Comparison of ENCODE assay signal across 19 cellular contexts in the genomic region with DNA sequence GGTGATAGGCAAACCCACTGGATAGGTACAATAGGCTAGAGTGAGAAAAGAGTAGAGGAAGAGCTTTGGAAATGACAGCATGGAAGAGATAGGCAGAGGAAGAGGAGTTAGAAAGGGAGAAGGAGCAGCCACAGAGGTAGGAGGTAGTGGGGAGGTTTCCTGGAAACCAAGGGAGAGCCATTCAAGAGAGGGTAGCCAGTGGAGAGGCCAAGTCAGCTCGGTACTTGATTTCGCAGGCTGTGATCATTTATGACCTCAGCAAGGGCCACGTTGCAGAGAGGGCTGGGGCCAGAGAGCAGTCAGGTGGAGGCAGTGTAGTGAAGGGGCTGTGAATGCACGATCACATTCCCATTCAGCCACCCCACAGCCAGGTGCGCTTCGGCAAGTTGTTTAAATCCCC.
DNase-seq lines count a peak whose midpoint lies in the region; ATAC-seq and TF ChIP-seq lines count a peak whose summit lies in the region.
"Had no signal": no experiment of that assay in that cellular context is flagged by ENCODE, and none has a peak within 500 bp of the region (broad histone marks: within the 10 kb centered on the region; RNA-seq: fewer than 3 reads in every experiment).

No MANE protein-coding gene starts in this region.

- peaks cover 66% of the 10 kb centered on the region for H3K4me1 Mint-ChIP-seq in activated CD8-positive, alpha-beta T cell treated with anti-CD3 and anti-CD28 coated beads for 36 hours (ENCODE audit: low read depth)

- H2BK15ac ChIP-seq in mesendoderm (replicated peaks; ENCODE audit: low read depth), result no peak overlapping the region

- H3K4me3 ChIP-seq in mesendoderm (ENCODE audit: low read length) (no peak overlapping the region), tibial artery (no peak overlapping the region), Peyer's patch (no peak overlapping the region)
- H3K4me3 ChIP-seq: SK-N-MC, vagina had no signal

- H3K79me1 ChIP-seq in mesendoderm (ENCODE audit: low read length), result peaks cover 3% of the 10 kb centered on the region

- peak in 1 of 2 donors; percentile 15 for ATAC-seq in activated naive CD4-positive, alpha-beta T cell treated with anti-CD3 and anti-CD28 coated beads, Interleukin-2, amount 50 U/mL, for 72 hours
- peak; percentile 13 for ATAC-seq in activated CD8-positive, alpha-beta T cell treated with anti-CD3 and anti-CD28 coated beads for 36 hours
- ATAC-seq: PC-3 had no signal

- H3K36me3 ChIP-seq in mesendoderm (ENCODE audit: control insufficient read depth, insufficient read depth, low read length) (no peaks in the 10 kb centered on the region), tibial artery (no peaks in the 10 kb centered on the region), Peyer's patch (no peaks in the 10 kb centered on the region)
- H3K36me3 ChIP-seq: brain microvascular endothelial cell, vagina had no signal

- H3K27me3 ChIP-seq in mesendoderm (ENCODE audit: insufficient read depth, low read length, poor library complexity), result no peaks in the 10 kb centered on the region
- H3K27me3 ChIP-seq in tibial artery, result no peaks in the 10 kb centered on the region
- no peaks in the 10 kb centered on the region for H3K27me3 ChIP-seq in Peyer's patch
- H3K27me3 ChIP-seq: brain microvascular endothelial cell, vagina had no signal

- no peak overlapping the region for H2AK5ac ChIP-seq in mesendoderm (ENCODE audit: low read length)

- DNase-seq in activated naive CD4-positive, alpha-beta T cell treated with anti-CD3 and anti-CD28 coated beads, Interleukin-2, amount 50 U/mL, for 72 hours (ENCODE audit: low spot score in 2 of 2), result no peak
- DNase-seq in activated naive CD4-positive, alpha-beta T cell treated with anti-CD3 and anti-CD28 coated beads, Interleukin-2, amount 50 U/mL, for 16 hours, result no peak
- no peak for DNase-seq in activated CD8-positive, alpha-beta T cell treated with anti-CD3 and anti-CD28 coated beads for 36 hours
- DNase-seq in mesendoderm (no peak), tibial artery (no peak), DMS 273 (lab: John Stamatoyannopoulos, UW; ENCODE audit: unreplicated experiment) (no peak), Peyer's patch (no peak), ecto neural progenitor cell (ENCODE audit: low spot score) (no peak)
- DNase-seq: activated effector memory CD4-positive, alpha-beta T cell treated with Interleukin-2 at 50 U/mL for 16 hours; hypothalamus; NCI-H187 treated with DMSO at 0.1 percent for 48 hours; NCI-H510A treated with DMSO at 0.1 percent for 48 hours; posterior cingulate gyrus; stimulated activated naive CD4-positive, alpha-beta T cell had no signal

- H3K79me2 ChIP-seq in mesendoderm (ENCODE audit: control insufficient read depth, insufficient read depth, low read length), result peaks cover 2% of the 10 kb centered on the region

- H4K5ac ChIP-seq in mesendoderm (ENCODE audit: low read length), result no peak overlapping the region

- no peak overlapping the region for H3K4me2 ChIP-seq in mesendoderm (ENCODE audit: low read length)

- CTCF ChIA-PET in activated CD8-positive, alpha-beta T cell treated with anti-CD3 and anti-CD28 coated beads for 36 hours (lab: Charles Lee), result interaction anchor here (0.7 to 3.6 kb wide), 11 partner anchors 11 to 109 kb away, joined by 3 to 26 read pairs (median 6); no protein-coding TSS in a partner anchor

- no peak for TF ChIP-seq POLR2A in Peyer's patch (IDR thresholded peaks at IDR 0.05)

- no peaks in the 10 kb centered on the region for H3K27me3 Mint-ChIP-seq in activated CD8-positive, alpha-beta T cell treated with anti-CD3 and anti-CD28 coated beads for 36 hours
- H3K27me3 Mint-ChIP-seq: activated CD4-positive, alpha-beta memory T cell treated with anti-CD3 and anti-CD28 coated beads for 36 hours had no signal

- H3K4me1 ChIP-seq in mesendoderm (ENCODE audit: control insufficient read depth, low read depth, low read length) (no peaks in the 10 kb centered on the region), tibial artery (peaks cover 0 to 96% (median 43%) of the 10 kb centered on the region in 4 donors), Peyer's patch (no peaks in the 10 kb centered on the region)

- H3K36me3 Mint-ChIP-seq in activated naive CD4-positive, alpha-beta T cell treated with anti-CD3 and anti-CD28 coated beads, Interleukin-2, amount 50 U/mL, for 72 hours, result peaks cover 10% of the 10 kb centered on the region in 2 donors
- H3K36me3 Mint-ChIP-seq in activated CD8-positive, alpha-beta T cell treated with anti-CD3 and anti-CD28 coated beads for 36 hours (ENCODE audit: low read depth), result peaks cover 36% of the 10 kb centered on the region

- H3K27ac ChIP-seq in mesendoderm (ENCODE audit: low read depth, low read length), result no peak overlapping the region
- H3K27ac ChIP-seq in tibial artery, result peak overlapping the region; percentile 80 to 84
- H3K27ac ChIP-seq in Peyer's patch, result no peak overlapping the region
- H3K27ac ChIP-seq: SK-N-MC, vagina had no signal

- intact Hi-C loops in activated CD8-positive, alpha-beta T cell treated with anti-CD3 and anti-CD28 coated beads for 36 hours (cut with micrococcal nuclease), result no loop called here
- intact Hi-C loops in tibial artery (cut with DNase I; ENCODE audit: low total_unique reads), result no loop called here

- H3K4me3 Mint-ChIP-seq in activated CD8-positive, alpha-beta T cell treated with anti-CD3 and anti-CD28 coated beads for 36 hours, result no peak overlapping the region
- H3K4me3 Mint-ChIP-seq: activated CD4-positive, alpha-beta memory T cell treated with anti-CD3 and anti-CD28 coated beads for 36 hours had no signal

- peak overlapping the region; percentile 11 to 31 for H3K27ac Mint-ChIP-seq in activated naive CD4-positive, alpha-beta T cell treated with anti-CD3 and anti-CD28 coated beads, Interleukin-2, amount 50 U/mL, for 72 hours
- peak overlapping the region; percentile 71 for H3K27ac Mint-ChIP-seq in activated CD8-positive, alpha-beta T cell treated with anti-CD3 and anti-CD28 coated beads for 36 hours

- POLR2A ChIA-PET in activated CD8-positive, alpha-beta T cell treated with anti-CD3 and anti-CD28 coated beads for 36 hours (lab: Charles Lee), result interaction anchor here (0.6 to 1.7 kb wide), 8 partner anchors 17 to 585 kb away, joined by 3 to 6 read pairs (median 3); a partner anchor contains a TSS

- no peak overlapping the region for H2BK5ac ChIP-seq in mesendoderm (ENCODE audit: low read length)

- no peaks in the 10 kb centered on the region for H3K9me3 Mint-ChIP-seq in activated naive CD4-positive, alpha-beta T cell treated with anti-CD3 and anti-CD28 coated beads, Interleukin-2, amount 50 U/mL, for 72 hours
- no peaks in the 10 kb centered on the region for H3K9me3 Mint-ChIP-seq in activated CD8-positive, alpha-beta T cell treated with anti-CD3 and anti-CD28 coated beads for 36 hours
- H3K9me3 Mint-ChIP-seq: activated CD4-positive, alpha-beta memory T cell treated with anti-CD3 and anti-CD28 coated beads for 36 hours had no signal

- TF ChIP-seq CTCF in activated CD8-positive, alpha-beta T cell treated with anti-CD3 and anti-CD28 coated beads for 36 hours (IDR thresholded peaks at IDR 0.05), result no peak
- no peak for TF ChIP-seq CTCF in tibial artery (IDR thresholded peaks at IDR 0.05)
- TF ChIP-seq CTCF in Peyer's patch (IDR thresholded peaks at IDR 0.05), result no peak

- no peak overlapping the region for H2BK120ac ChIP-seq in mesendoderm (ENCODE audit: low read depth, low read length)

- no peak overlapping the region for H4K8ac ChIP-seq in mesendoderm (ENCODE audit: low read depth, low read length)

- no peak overlapping the region for H3K56ac ChIP-seq in mesendoderm (ENCODE audit: low read length)

- no peak overlapping the region for H3K4ac ChIP-seq in mesendoderm (ENCODE audit: low read depth, low read length)

- WGBS in mesendoderm (ENCODE audit: extremely low coverage, insufficient coverage, low lambda C conversion rate), result no CpG with 5 or more reads among the region's 6 CpGs

- H3K9ac ChIP-seq in mesendoderm (ENCODE audit: low read length), result no peak overlapping the region

- H3K9me3 ChIP-seq in tibial artery (no peaks in the 10 kb centered on the region), Peyer's patch (no peaks in the 10 kb centered on the region)
- H3K9me3 ChIP-seq: vagina had no signal

- no peak overlapping the region for H3K18ac ChIP-seq in mesendoderm (ENCODE audit: low read length)

- H3K23ac ChIP-seq in mesendoderm (ENCODE audit: low read length), result peak overlapping the region; percentile 11

Comparison
In these comparisons a context has a peak if more than half of its experiments do, and no peak if none do; other contexts are left out.
1. H3K27ac ChIP-seq: peak in tibial artery (2 of 2); none in mesendoderm (single experiment) and Peyer's patch (0 of 4).